Comparison of ENCODE assay signal across 7 cellular contexts in genomic region chr12:29354954-29355353, GRCh38.
"Had no signal": no experiment of that assay in that cellular context is flagged by ENCODE, and none has a peak within 500 bp of the region (broad histone marks: within the 10 kb centered on the region; RNA-seq: fewer than 3 reads in every experiment).

No MANE protein-coding gene starts in this region.

- FAIRE-seq: G401.6, GM12878, GM12891, GM12892, GM18507 had no signal

- ATAC-seq: GM12878 had no signal

- DNase-seq: GDM1, GF-D8 had no signal

- H3K4me3 ChIP-seq: GM12878 had no signal
